8 cellular contexts compared by ENCODE assay signal in genomic region chr1:234606731-234607090, GRCh38. TPM values are rescaled to one million over a fixed set of nuclear protein-coding genes. Genes with fewer than 3 reads are reported as not detected.
DNase-seq lines count a peak whose midpoint lies in the region; ATAC-seq, FAIRE-seq and TF ChIP-seq lines count a peak whose summit lies in the region.

No MANE protein-coding gene starts in this region.

- TF ChIP-seq EP300 in H1 (IDR thresholded peaks at IDR 0.05; ENCODE audit: borderline replicate concordance in 1 of 2, low read depth in 2 of 2, low read length in 2 of 2): no peak

- H3K4me2 ChIP-seq in OCI-LY3 (ENCODE audit: low read length) (peak overlapping the region; percentile 80), H1 (ENCODE audit: insufficient read depth in 1 of 2, low read depth in 2 of 2, low read length in 2 of 2) (peak overlapping the region; percentile 85 to 89)

- no peak overlapping the region for H3K56ac ChIP-seq in H1 (replicated peaks; ENCODE audit: insufficient read length, low read depth, low read length)

- peaks cover 7% of the 10 kb centered on the region for H3K36me3 ChIP-seq in Caco-2 (ENCODE audit: control insufficient read depth, insufficient read depth, low read length)
- peaks cover 53% of the 10 kb centered on the region for H3K36me3 ChIP-seq in OCI-LY3 (replicated peaks; ENCODE audit: low read depth, low read length)
- H3K36me3 ChIP-seq in H1 (ENCODE audit: control insufficient read depth in 2 of 4, insufficient read depth in 4 of 4, low read length in 3 of 4): peaks cover 3 to 40% (median 11%) of the 10 kb centered on the region in 4 experiments
- H3K36me3 ChIP-seq in neutrophil: peaks cover 12% of the 10 kb centered on the region

- BruUV-seq in Caco-2 (replicated peaks; lab: Mats Ljungman, UMichigan): no TSS peak

- no peaks in the 10 kb centered on the region for H3K27me3 ChIP-seq in Caco-2 (replicated peaks; ENCODE audit: control insufficient read depth, insufficient read depth, low read length)
- no peaks in the 10 kb centered on the region for H3K27me3 ChIP-seq in OCI-LY3 (ENCODE audit: low read depth, low read length)
- H3K27me3 ChIP-seq in H1 (replicated peaks in 1 of 4; ENCODE audit: control insufficient read depth in 3 of 4, extremely low read depth in 1 of 4, insufficient read depth in 3 of 4, low read length in 3 of 4): no peaks in the 10 kb centered on the region
- no peaks in the 10 kb centered on the region for H3K27me3 ChIP-seq in neutrophil

- FAIRE-seq in H1 (lab: Jason Lieb, UNC): no peak

- H3K27ac ChIP-seq in OCI-LY3 (ENCODE audit: low read length): 0 out of 2 replicates have a peak overlapping the region, but pooled peaks have one; percentile 0
- no peak overlapping the region for H3K27ac ChIP-seq in H1 (ENCODE audit: low read depth, low read length)
- H3K27ac ChIP-seq in neutrophil: peak overlapping the region; percentile 99

- POLR2A ChIA-PET in Caco-2 (lab: Charles Lee) (interaction anchor here (0.6 kb wide), 1 partner anchor 36 kb away, joined by 3 read pairs; no protein-coding TSS in a partner anchor), H1 (lab: Charles Lee; ENCODE audit: partially characterized antibody) (interaction anchor here (0.8 to 1.5 kb wide), 3 partner anchors 10 to 129 kb away, joined by 3 read pairs; no protein-coding TSS in a partner anchor)

- H2BK5ac ChIP-seq in H1 (ENCODE audit: low read depth, low read length): no peak overlapping the region

- no peak overlapping the region for H2BK12ac ChIP-seq in H1 (ENCODE audit: low read depth, low read length)

- H3K14ac ChIP-seq in H1 (ENCODE audit: insufficient read length): no peak overlapping the region

- no peak overlapping the region for H2AK5ac ChIP-seq in H1 (ENCODE audit: low read depth, low read length)

- H4K8ac ChIP-seq in H1 (ENCODE audit: extremely low read depth, insufficient read depth, low read length): no peak overlapping the region

- H4K20me1 ChIP-seq in OCI-LY3 (ENCODE audit: insufficient read depth, low read length): peaks cover 54% of the 10 kb centered on the region
- H4K20me1 ChIP-seq in H1 (replicated peaks in 1 of 2; ENCODE audit: control insufficient read depth in 1 of 2, insufficient read depth in 2 of 2, low read length in 2 of 2): peaks cover 18 to 32% of the 10 kb centered on the region in 2 experiments

- no peak overlapping the region for H2BK20ac ChIP-seq in H1 (ENCODE audit: low read length)

- no peaks in the 10 kb centered on the region for H3K9me3 ChIP-seq in Caco-2
- H3K9me3 ChIP-seq in OCI-LY3 (ENCODE audit: insufficient read depth, low read length): no peaks in the 10 kb centered on the region
- no peaks in the 10 kb centered on the region for H3K9me3 ChIP-seq in H1 (ENCODE audit: insufficient read depth in 2 of 2, low read depth in 1 of 2, low read length in 1 of 2)
- no peaks in the 10 kb centered on the region for H3K9me3 ChIP-seq in neutrophil

- no peaks in the 10 kb centered on the region for H3K9me3 Mint-ChIP-seq in Caco-2 (ENCODE audit: unreplicated experiment)

- intact Hi-C loops in Caco-2 (cut with micrococcal nuclease; ENCODE audit: unreplicated experiment): loop anchor here (1.0 kb wide), 1 partner anchor 107 kb away; no protein-coding TSS in a partner anchor

- H3K23ac ChIP-seq in H1 (ENCODE audit: insufficient read length): no peak overlapping the region

- no peak for DNase-seq in Caco-2
- DNase-seq in H1 (ENCODE audit: low read depth in 1 of 2, low spot score in 2 of 2): no peak
- no peak for DNase-seq in HUDEP-2 (lab: John Stamatoyannopoulos, UW; ENCODE audit: unreplicated experiment in 76 of 76)
- no peak for DNase-seq in islet precursor cell

- no peak overlapping the region for H3K4ac ChIP-seq in H1 (replicated peaks; ENCODE audit: insufficient read length, low read depth, low read length)

- no peak for TF ChIP-seq POLR2A in H1 (IDR thresholded peaks at IDR 0.05; ENCODE audit: control extremely low read depth in 1 of 2, low read depth in 2 of 2, low read length in 2 of 2)

- no peak for TF ChIP-seq RAD21 in H1 (IDR thresholded peaks at IDR 0.05 in 1 of 2, conservative IDR thresholded peaks at IDR 0.05 in 1 of 2; ENCODE audit: low read depth in 2 of 2, low read length in 2 of 2)

- peak overlapping the region; percentile 90 for H3K27ac Mint-ChIP-seq in Caco-2 (ENCODE audit: unreplicated experiment)

- H3K27me3 Mint-ChIP-seq in Caco-2 (ENCODE audit: insufficient read depth, unreplicated experiment): no peaks in the 10 kb centered on the region

- ATAC-seq in GM21381 (IDR thresholded peaks at IDR 0.05; ENCODE audit: unreplicated experiment) (no peak), HG03457 (IDR thresholded peaks at IDR 0.05; ENCODE audit: unreplicated experiment) (no peak)

- H3K4me1 ChIP-seq in Caco-2: peaks cover 42% of the 10 kb centered on the region
- H3K4me1 ChIP-seq in OCI-LY3 (ENCODE audit: low read length): peaks cover 68% of the 10 kb centered on the region
- H3K4me1 ChIP-seq in H1 (replicated peaks in 1 of 4; ENCODE audit: control insufficient read depth in 3 of 4, insufficient read depth in 4 of 4, low read length in 3 of 4): peaks cover 11 to 25% (median 17%) of the 10 kb centered on the region in 4 experiments
- H3K4me1 ChIP-seq in neutrophil (ENCODE audit: control insufficient read depth in 1 of 2, insufficient read depth in 1 of 2, low read depth in 1 of 2, low read length in 1 of 2): peaks cover 75 to 81% of the 10 kb centered on the region in 2 experiments

- no peak overlapping the region for H4K5ac ChIP-seq in H1 (ENCODE audit: insufficient read length, low read depth, low read length)

- H2BK120ac ChIP-seq in H1 (replicated peaks; ENCODE audit: low read depth, low read length): no peak overlapping the region

- peaks cover 80% of the 10 kb centered on the region for H3K36me3 Mint-ChIP-seq in Caco-2 (ENCODE audit: insufficient read depth, unreplicated experiment)

- CTCF ChIA-PET in Caco-2 (lab: Charles Lee): interaction anchor here (1.0 kb wide), 2 partner anchors 473 to 486 kb away, joined by 3 to 4 read pairs; no protein-coding TSS in a partner anchor
- CTCF ChIA-PET in H1 (lab: Charles Lee; ENCODE audit: partially characterized antibody): interaction anchor here (0.7 to 1.3 kb wide), 4 partner anchors 88 to 371 kb away, joined by 3 to 4 read pairs (median 3); no protein-coding TSS in a partner anchor

- H3K4me3 ChIP-seq in Caco-2 (ENCODE audit: low read depth, low read length) (peak overlapping the region; percentile 82), OCI-LY3 (ENCODE audit: low read length) (peak overlapping the region; percentile 75), H1 (ENCODE audit: extremely low read depth in 1 of 4, insufficient read depth in 2 of 4, low read depth in 3 of 4, low read length in 4 of 4) (peak overlapping the region; percentile 71 to 82 (median 76); a peak in 7 of 8 replicates), neutrophil (ENCODE audit: low read depth in 1 of 2, low read length in 1 of 2) (peak overlapping the region; percentile 82 to 95)

- H3K79me2 ChIP-seq in OCI-LY3 (ENCODE audit: low read length) (peaks cover 72% of the 10 kb centered on the region), H1 (ENCODE audit: control insufficient read depth in 1 of 2, insufficient read depth in 2 of 2, low read length in 2 of 2) (peaks cover 28 to 72% of the 10 kb centered on the region in 2 experiments)

- no peak overlapping the region for H2BK15ac ChIP-seq in H1 (ENCODE audit: low read length)

- peaks cover 42% of the 10 kb centered on the region for H3K4me1 Mint-ChIP-seq in Caco-2 (ENCODE audit: low read depth, unreplicated experiment)

- H3K18ac ChIP-seq in H1 (ENCODE audit: extremely low read depth, low read length): no peak overlapping the region

- H2AFZ ChIP-seq in OCI-LY3 (ENCODE audit: low read depth, low read length) (no peak overlapping the region), H1 (ENCODE audit: low read length) (no peak overlapping the region)

- H3K4me3 Mint-ChIP-seq in Caco-2 (ENCODE audit: unreplicated experiment): peak overlapping the region; percentile 90

- peaks cover 14% of the 10 kb centered on the region; the same call in 1 of the 2 replicates for H3K23me2 ChIP-seq in H1 (ENCODE audit: low read depth, low read length)

- WGBS in H1 (ENCODE audit: extremely low coverage in 1 of 2, insufficient coverage in 1 of 2, insufficient read length in 1 of 2, insufficient replicate concordance in 2 of 2, low coverage in 1 of 2, low lambda C conversion rate in 2 of 2, missing lambda C conversion rate in 1 of 2), 2 experiments: 54% methylated on average over 4 of the region's 4 CpGs; no CpG with 5 or more reads in 1 of the 2 experiments

- no peak overlapping the region for H4K91ac ChIP-seq in H1 (replicated peaks; ENCODE audit: insufficient read length, low read length)

- no peaks in the 10 kb centered on the region for H3K79me1 ChIP-seq in H1 (ENCODE audit: low read depth, low read length)

- peak overlapping the region; percentile 72 for H3K9ac ChIP-seq in OCI-LY3 (ENCODE audit: low read length)
- no peak overlapping the region for H3K9ac ChIP-seq in H1 (replicated peaks in 1 of 4; ENCODE audit: extremely low read depth in 1 of 4, low read depth in 3 of 4, low read length in 3 of 4)

- TF ChIP-seq CTCF in Caco-2 (IDR thresholded peaks at IDR 0.05; ENCODE audit: insufficient read depth in 1 of 2, low read depth in 1 of 2, low read length in 1 of 2, severe bottlenecking in 1 of 2, unreplicated experiment in 1 of 2): no peak
- no peak for TF ChIP-seq CTCF in OCI-LY3 (IDR thresholded peaks at IDR 0.05; ENCODE audit: low read depth, low read length)
- no peak for TF ChIP-seq CTCF in H1 (IDR thresholded peaks at IDR 0.05; ENCODE audit: control extremely low read depth in 1 of 3, insufficient read depth in 1 of 3, low read depth in 1 of 3, low read length in 3 of 3)
- TF ChIP-seq CTCF in neutrophil (IDR thresholded peaks at IDR 0.05): no peak

TF ChIP-seq in H1, 55 proteins besides CTCF, POLR2A, EP300 and RAD21 (continues in another document):
- no peak for TF ChIP-seq POLR2AphosphoS5 (IDR thresholded peaks at IDR 0.05; ENCODE audit: low read depth, low read length)
- TF ChIP-seq SP1 (IDR thresholded peaks at IDR 0.05; ENCODE audit: low read depth, low read length): no peak
- TF ChIP-seq ASH2L (IDR thresholded peaks at IDR 0.05; ENCODE audit: low read length): no peak

RNA-seq across cellular contexts. Expression of gene IRF2BP2, which starts 3.3 kb away (rescaled TPM):
- 129 and 135 TPM in 2 replicates for total RNA-seq in Caco-2 (2022)
- total RNA-seq in H1 (2021; fragmentation: NEBNext Ultra II Directional; extraction: Animal tissue kit (Norgen Biotek cat#: 25700)): 67.5 and 68.9 TPM in 2 replicates
- polyA plus RNA-seq in H1 (2011; rRNA removed): 24.9 and 36.0 TPM in 2 replicates
- 14.9 TPM for polyA plus RNA-seq in H1 (2011; cell fraction: cytosol; rRNA removed)
- polyA plus RNA-seq in H1 (2011; cell fraction: nucleus; rRNA removed): 108 TPM
- 22.9 to 44.8 TPM (median 38.6 TPM) in 4 replicates for polyA plus RNA-seq in H1 (2012, experiment 1 of 2)
- polyA plus RNA-seq in H1 (2012, experiment 2 of 2): 26.3 TPM
- 31.8 TPM for polyA plus RNA-seq in H1 (2013, experiment 1 of 2)
- polyA plus RNA-seq in H1 (2013, experiment 2 of 2): 31.3 TPM
- polyA minus RNA-seq in H1 (2011; rRNA and poly(A)+ RNA removed): 22.1 and 38.7 TPM in 2 replicates
- polyA minus RNA-seq in H1 (2011; cell fraction: cytosol; rRNA and poly(A)+ RNA removed): 41.8 TPM
- polyA minus RNA-seq in H1 (2011; cell fraction: nucleus; rRNA and poly(A)+ RNA removed): 37.3 TPM
